Comparison of ENCODE assay signal across 8 cellular contexts in the genomic region with DNA sequence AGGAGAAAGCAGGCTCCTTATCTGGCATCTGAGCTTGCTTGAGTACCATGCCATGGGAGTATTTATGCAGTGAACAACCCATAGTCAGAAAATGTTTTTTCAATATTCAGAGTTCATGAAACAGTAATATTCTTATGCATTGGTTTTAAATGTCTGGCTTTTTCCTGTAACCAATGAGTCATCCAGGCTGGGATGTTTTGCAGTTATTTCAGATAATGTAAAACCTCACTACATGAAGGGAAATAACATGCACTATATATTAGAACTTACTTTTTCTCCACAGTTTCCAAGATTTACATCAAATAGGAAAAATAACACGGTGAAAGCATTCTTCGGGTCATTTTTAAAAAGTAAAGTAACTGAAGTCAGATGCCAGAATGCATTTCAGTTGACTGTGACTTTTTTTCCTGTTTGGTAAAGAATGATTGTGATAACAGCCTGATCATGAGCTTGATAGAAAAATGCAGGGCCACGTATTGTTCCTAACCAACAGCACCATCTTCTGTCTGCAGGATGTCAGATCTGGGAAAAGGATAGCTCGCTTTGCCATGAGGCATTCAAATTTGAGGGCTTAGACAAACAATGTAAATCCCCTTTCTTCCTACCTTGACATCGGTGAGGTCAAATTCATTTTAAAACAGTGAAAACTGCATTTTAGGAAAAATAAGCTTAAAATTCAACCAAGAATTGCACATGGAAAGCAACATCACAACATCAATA.
A peak's percentile ranks its signal among the peaks of the same experiment; 100 is the strongest.
DNase-seq lines count a peak whose midpoint lies in the region; ATAC-seq lines count a peak whose summit lies in the region.

No MANE protein-coding gene starts in this region.

- in situ Hi-C loops in T47D (cut with HindIII; ENCODE audit: low pct_unique_long_range_greater_than_20kb, low sequenced_read_pairs): no loop called here

- H3K36me3 Mint-ChIP-seq in T-helper 17 cell (ENCODE audit: low read depth): no peaks in the 10 kb centered on the region

- no peak overlapping the region for H3K27ac Mint-ChIP-seq in T-helper 17 cell

- no peak overlapping the region for H3K4me3 Mint-ChIP-seq in T-helper 17 cell

- H3K27me3 Mint-ChIP-seq in T-helper 17 cell: no peaks in the 10 kb centered on the region

- DNase-seq in ELF-1 (ENCODE audit: low read depth, low spot score) (peak; percentile 29), NCI-H1092 (lab: John Stamatoyannopoulos, UW) (peak; percentile 51), T47D (ENCODE audit: low read depth in 1 of 2, low spot score in 1 of 2) (peak; percentile 1 to 42), midbrain (lab: John Stamatoyannopoulos, UW) (peak; percentile 51), T-helper 17 cell (no peak)
- DNase-seq in effector CD4-positive, alpha-beta T cell: no peak
- DNase-seq in effector CD8-positive, alpha-beta T cell (lab: John Stamatoyannopoulos, UW): no peak

- H3K4me1 Mint-ChIP-seq in T-helper 17 cell: no peaks in the 10 kb centered on the region

- H3K9me3 ChIP-seq in T-helper 17 cell (ENCODE audit: control insufficient read depth, low read length, poor library complexity, severe bottlenecking): no peaks in the 10 kb centered on the region

- no peak for ATAC-seq in GM19463 (IDR thresholded peaks at IDR 0.05; ENCODE audit: unreplicated experiment)
- ATAC-seq in T-helper 17 cell: no peak

Comparison
In these comparisons a context has a peak if more than half of its experiments do, and no peak if none do; other contexts are left out.
1. DNase-seq: peak in ELF-1 (single experiment), NCI-H1092 (single experiment), T47D (2 of 2) and midbrain (single experiment); none in effector CD4-positive, alpha-beta T cell (single experiment), T-helper 17 cell (0 of 3) and effector CD8-positive, alpha-beta T cell (single experiment).